Comparison of ENCODE assay signal across 12 cellular contexts in genomic region chr19:58330458-58330857, GRCh38. TPM values are rescaled to one million over a fixed set of nuclear protein-coding genes. Genes with fewer than 3 reads are reported as not detected.
A peak's percentile ranks its signal among the peaks of the same experiment; 100 is the strongest.
DNase-seq lines count a peak whose midpoint lies in the region; ATAC-seq, FAIRE-seq and TF ChIP-seq lines count a peak whose summit lies in the region.
"Had no signal": no experiment of that assay in that cellular context is flagged by ENCODE, and none has a peak within 500 bp of the region (broad histone marks: within the 10 kb centered on the region; RNA-seq: fewer than 3 reads in every experiment).

No MANE protein-coding gene starts in this region.

- no peaks in the 10 kb centered on the region for H3K27me3 ChIP-seq in CD8-positive, alpha-beta memory T cell (ENCODE audit: insufficient read depth, low read length, poor library complexity, severe bottlenecking)

- no peaks in the 10 kb centered on the region for H3K9me3 Mint-ChIP-seq in CD8-positive, alpha-beta memory T cell

- H3K4me3 Mint-ChIP-seq in CD8-positive, alpha-beta memory T cell = no peak overlapping the region

- H3K9me3 ChIP-seq in CD8-positive, alpha-beta memory T cell (ENCODE audit: low read length) = no peaks in the 10 kb centered on the region

- peaks cover 0 to 15% (median 0%) of the 10 kb centered on the region in 3 donors for H3K36me3 Mint-ChIP-seq in CD8-positive, alpha-beta memory T cell

- peak overlapping the region in 1 of 8 donors; percentile 87 for H3K27ac Mint-ChIP-seq in CD8-positive, alpha-beta memory T cell

- no peaks in the 10 kb centered on the region for H3K36me3 ChIP-seq in CD8-positive, alpha-beta memory T cell (ENCODE audit: insufficient read depth, low read length)

- POLR2A ChIA-PET in CD8-positive, alpha-beta memory T cell (lab: Charles Lee) = no interaction called here

- DNase-seq in H54 (ENCODE audit: insufficient read length, low spot score) (peak; percentile 96), anterior cingulate cortex (lab: John Stamatoyannopoulos, UW) (peak in 31 of 58 donors; percentile 5 to 90 (median 51)), globus pallidus (ENCODE audit: low spot score) (peak; percentile 95), putamen (ENCODE audit: low spot score) (peak; percentile 89)
- DNase-seq in stimulated activated naive CD4-positive, alpha-beta T cell (lab: John Stamatoyannopoulos, UW) = no peak
- DNase-seq in CD8-positive, alpha-beta memory T cell = no peak
- DNase-seq: activated gamma-delta T cell treated with Interleukin-2 at 50 U/mL for 16 hours, MM.1S had no signal

- FAIRE-seq in H54 (lab: Jason Lieb, UNC) = peak; percentile 6
- FAIRE-seq: D721Med had no signal

- ATAC-seq in HG03378 (IDR thresholded peaks at IDR 0.05; ENCODE audit: unreplicated experiment) (no peak), HG02981 (IDR thresholded peaks at IDR 0.05; ENCODE audit: unreplicated experiment) (no peak)

- H3K4me3 ChIP-seq in CD8-positive, alpha-beta memory T cell (ENCODE audit: low read length) = no peak overlapping the region

- H3K27ac ChIP-seq in CD8-positive, alpha-beta memory T cell (ENCODE audit: low read depth, low read length) = no peak overlapping the region
- H3K27ac ChIP-seq: VCaP had no signal

- peaks cover 0 to 8% (median 0%) of the 10 kb centered on the region in 3 donors for H3K4me1 Mint-ChIP-seq in CD8-positive, alpha-beta memory T cell

- no peak for TF ChIP-seq POLR2A in H54 (IDR thresholded peaks at IDR 0.05; ENCODE audit: low read depth, low read length)

- peaks cover 27% of the 10 kb centered on the region for H3K4me1 ChIP-seq in CD8-positive, alpha-beta memory T cell (ENCODE audit: insufficient read depth, low read length)

- H3K27me3 Mint-ChIP-seq in CD8-positive, alpha-beta memory T cell = no peaks in the 10 kb centered on the region

- CTCF ChIA-PET in CD8-positive, alpha-beta memory T cell (lab: Charles Lee) = no interaction called here

RNA-seq across cellular contexts. Expression of gene ZSCAN22, which starts 3.7 kb away (rescaled TPM):
- 1 to 10 TPM; 5.3 to 5.7 TPM for total RNA-seq in CD8-positive, alpha-beta memory T cell
- polyA plus RNA-seq in CD8-positive, alpha-beta memory T cell = 2.7 TPM

RNA-seq across cellular contexts. Expression of gene A1BG, which starts 22.8 kb away (rescaled TPM):
- 10 to 100 TPM; 16.8 to 18.1 TPM for total RNA-seq in CD8-positive, alpha-beta memory T cell
- polyA plus RNA-seq in CD8-positive, alpha-beta memory T cell = 70.8 TPM

RNA-seq across cellular contexts. Expression of gene ERVK3-1, which starts 25.3 kb away (rescaled TPM):
- 100 to 1,000 TPM; 100 to 102 TPM for total RNA-seq in CD8-positive, alpha-beta memory T cell
- 84.6 TPM for polyA plus RNA-seq in CD8-positive, alpha-beta memory T cell

RNA-seq across cellular contexts. Expression of gene ZNF497, which starts 32.1 kb away (rescaled TPM):
- 1 to 10 TPM; 1.7 TPM for total RNA-seq in CD8-positive, alpha-beta memory T cell
- polyA plus RNA-seq in CD8-positive, alpha-beta memory T cell = 1.0 TPM

RNA-seq across cellular contexts. Expression of gene ZNF837, which starts 50.4 kb away (rescaled TPM):
- 1 to 10 TPM; 1.8 to 2.3 TPM for total RNA-seq in CD8-positive, alpha-beta memory T cell
- 4.6 TPM for polyA plus RNA-seq in CD8-positive, alpha-beta memory T cell

Comparison
In these comparisons a context has a peak if more than half of its experiments do, and no peak if none do; other contexts are left out.
1. DNase-seq: peak in H54 (single experiment), anterior cingulate cortex (31 of 58), globus pallidus (single experiment) and putamen (single experiment); none in stimulated activated naive CD4-positive, alpha-beta T cell (0 of 6) and CD8-positive, alpha-beta memory T cell (0 of 5).